ENCODE assay signal across 8 cellular contexts in the genomic region with DNA sequence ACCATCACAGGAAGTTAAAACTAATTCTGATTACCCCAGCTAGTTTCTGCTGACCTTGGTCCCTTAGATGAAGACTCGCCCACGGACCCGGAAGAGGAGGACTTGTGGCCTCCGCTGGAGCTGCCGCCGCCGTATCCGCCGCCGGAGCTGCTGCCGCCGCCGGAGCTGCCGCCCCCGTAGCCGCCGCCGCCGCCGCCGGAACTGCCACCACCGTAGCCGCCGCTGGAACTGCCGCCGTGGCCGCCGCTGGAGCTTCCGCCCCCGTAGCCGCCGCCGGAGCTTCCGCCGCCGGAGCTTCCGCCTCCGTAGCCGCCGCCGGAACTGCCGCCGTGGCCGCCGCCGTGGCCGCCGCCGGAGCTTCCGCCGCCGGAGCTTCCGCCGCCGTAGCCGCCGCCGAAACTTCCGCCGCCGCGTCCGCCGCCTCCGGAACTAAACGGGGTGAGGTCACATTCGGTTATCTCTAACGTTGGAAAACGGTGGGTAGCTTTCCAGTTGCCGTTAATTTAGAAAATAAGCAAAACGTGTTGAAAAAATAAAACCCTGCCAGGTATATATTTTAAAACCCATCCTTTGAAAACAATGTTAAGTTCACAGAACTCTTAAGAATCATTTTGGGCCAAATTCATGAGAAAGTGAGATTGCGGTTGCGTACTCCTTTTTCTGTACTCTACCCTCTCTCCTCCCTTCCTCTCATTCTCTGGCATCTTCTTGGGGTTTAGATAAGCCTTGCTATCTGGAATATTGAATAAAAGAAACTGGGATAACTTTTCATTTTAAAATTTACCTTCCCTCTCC. TPM values are rescaled to one million over a fixed set of nuclear protein-coding genes. Genes with fewer than 3 reads are reported as not detected.
A peak's percentile ranks its signal among the peaks of the same experiment; 100 is the strongest.
DNase-seq lines count a peak whose midpoint lies in the region; ATAC-seq and TF ChIP-seq lines count a peak whose summit lies in the region.

No MANE protein-coding gene starts in this region.

- H3K27ac Mint-ChIP-seq in activated CD4-positive, alpha-beta T cell treated with anti-CD3 and anti-CD28 coated beads, Interleukin-2, amount 10 ng/mL, durations not matched to agents 24 days and 14 days: peak overlapping the region; percentile 89

- H3K27me3 ChIP-seq in left lung: peaks cover 0 to 5% of the 10 kb centered on the region in 2 donors

- no peaks in the 10 kb centered on the region for H3K9me3 ChIP-seq in left lung

- ATAC-seq in HG03196 (IDR thresholded peaks at IDR 0.05; ENCODE audit: unreplicated experiment) (peak; percentile 90), left lung (peak; percentile 94)

- H3K36me3 Mint-ChIP-seq in activated CD4-positive, alpha-beta T cell treated with anti-CD3 and anti-CD28 coated beads, Interleukin-2, amount 10 ng/mL, durations not matched to agents 24 days and 14 days (ENCODE audit: low read depth): peaks cover 26% of the 10 kb centered on the region

- intact Hi-C loops in activated CD4-positive, alpha-beta T cell treated with anti-CD3 and anti-CD28 coated beads, Interleukin-2, amount 10 ng/mL, durations not matched to agents 24 days and 14 days (cut with micrococcal nuclease): loop anchor here (5.0 kb wide), 1 partner anchor 197 kb away; no protein-coding TSS in a partner anchor
- intact Hi-C loops in left lung (cut with DNase I): no loop called here

- H3K36me3 ChIP-seq in left lung: peaks cover 0 to 11% of the 10 kb centered on the region in 2 donors

- in situ Hi-C loops in ACHN (cut with HindIII; ENCODE audit: low pct_ligation_motif_present, low pct_unique_long_range_greater_than_20kb, low sequenced_read_pairs) (no loop called here), GM18951 (cut with MboI; ENCODE audit: low sequenced_read_pairs, unreplicated experiment) (no loop called here)

- peaks cover 12% of the 10 kb centered on the region for H3K4me1 Mint-ChIP-seq in activated CD4-positive, alpha-beta T cell treated with anti-CD3 and anti-CD28 coated beads, Interleukin-2, amount 10 ng/mL, durations not matched to agents 24 days and 14 days

- H3K4me3 ChIP-seq in coronary artery (peak overlapping the region; percentile 78), left lung (peak overlapping the region; percentile 42 to 61)

- peaks cover 22% of the 10 kb centered on the region for H3K9me3 Mint-ChIP-seq in activated CD4-positive, alpha-beta T cell treated with anti-CD3 and anti-CD28 coated beads, Interleukin-2, amount 10 ng/mL, durations not matched to agents 24 days and 14 days

- H3K27ac ChIP-seq in coronary artery: peak overlapping the region; percentile 80 to 92
- peak overlapping the region; percentile 89 to 91 for H3K27ac ChIP-seq in left lung

- TF ChIP-seq POLR2A in GM18951 (IDR thresholded peaks at IDR 0.05; ENCODE audit: extremely low read depth, insufficient read depth, insufficient read length): peak; percentile 77

- TF ChIP-seq CTCF in coronary artery (IDR thresholded peaks at IDR 0.05) (no peak), left lung (IDR thresholded peaks at IDR 0.05) (no peak)

- peaks cover 15% of the 10 kb centered on the region for H3K27me3 Mint-ChIP-seq in activated CD4-positive, alpha-beta T cell treated with anti-CD3 and anti-CD28 coated beads, Interleukin-2, amount 10 ng/mL, durations not matched to agents 24 days and 14 days

- DNase-seq in ACHN: peak; percentile 83
- DNase-seq in NCI-H524 (lab: John Stamatoyannopoulos, UW): peak; percentile 51 to 59
- DNase-seq in activated CD4-positive, alpha-beta T cell treated with anti-CD3 and anti-CD28 coated beads, Interleukin-2, amount 10 ng/mL, durations not matched to agents 24 days and 14 days: peak; percentile 96
- peak; percentile 83 for DNase-seq in coronary artery (ENCODE audit: low spot score)
- DNase-seq in left lung: peak; percentile 84 to 92
- DNase-seq in stimulated activated CD4-positive, alpha-beta T cell treated with anti-CD3 and anti-CD28 coated beads, Interleukin-2, amount 100 ng/mL, for 4 hours (ENCODE audit: low read depth): peak; percentile 79

- H3K4me1 ChIP-seq in left lung: peaks cover 0 to 8% of the 10 kb centered on the region in 2 donors

- peak overlapping the region; percentile 89 for H3K4me3 Mint-ChIP-seq in activated CD4-positive, alpha-beta T cell treated with anti-CD3 and anti-CD28 coated beads, Interleukin-2, amount 10 ng/mL, durations not matched to agents 24 days and 14 days

RNA-seq across cellular contexts. Expression of gene KRT10, which starts 3.5 kb away (rescaled TPM):
- total RNA-seq in activated CD4-positive, alpha-beta T cell treated with anti-CD3 and anti-CD28 coated beads, Interleukin-2, amount 10 ng/mL, durations not matched to agents 24 days and 14 days: 26.4 and 27.8 TPM in 2 replicates
- 10 to 100 TPM; 42.0 to 43.2 TPM for total RNA-seq in left lung

RNA-seq across cellular contexts. Expression of gene KRT28, which starts 19.2 kb away (rescaled TPM):
- total RNA-seq in activated CD4-positive, alpha-beta T cell treated with anti-CD3 and anti-CD28 coated beads, Interleukin-2, amount 10 ng/mL, durations not matched to agents 24 days and 14 days: not detected in 2 replicates
- not detected for total RNA-seq in left lung

RNA-seq across cellular contexts. Expression of gene KRT27, which starts 36.6 kb away (rescaled TPM):
- not detected in 2 replicates for total RNA-seq in activated CD4-positive, alpha-beta T cell treated with anti-CD3 and anti-CD28 coated beads, Interleukin-2, amount 10 ng/mL, durations not matched to agents 24 days and 14 days
- under 1 TPM; 0.44 to 0.55 TPM for total RNA-seq in left lung

RNA-seq across cellular contexts. Expression of gene KRT26, which starts 46.9 kb away (rescaled TPM):
- total RNA-seq in activated CD4-positive, alpha-beta T cell treated with anti-CD3 and anti-CD28 coated beads, Interleukin-2, amount 10 ng/mL, durations not matched to agents 24 days and 14 days: not detected in 2 replicates
- not detected for total RNA-seq in left lung

RNA-seq across cellular contexts. Expression of gene KRT12, which starts 48.1 kb away (rescaled TPM):
- total RNA-seq in activated CD4-positive, alpha-beta T cell treated with anti-CD3 and anti-CD28 coated beads, Interleukin-2, amount 10 ng/mL, durations not matched to agents 24 days and 14 days: not detected in 2 replicates
- not detected for total RNA-seq in left lung

Comparison
In these comparisons a context has a peak if more than half of its experiments do, and no peak if none do; other contexts are left out.
1. Peak in every context shown above with its lines: DNase-seq, ATAC-seq, H3K4me3 ChIP-seq and H3K27ac ChIP-seq.